ENCODE assay signal across 1 cellular context in the genomic region with DNA sequence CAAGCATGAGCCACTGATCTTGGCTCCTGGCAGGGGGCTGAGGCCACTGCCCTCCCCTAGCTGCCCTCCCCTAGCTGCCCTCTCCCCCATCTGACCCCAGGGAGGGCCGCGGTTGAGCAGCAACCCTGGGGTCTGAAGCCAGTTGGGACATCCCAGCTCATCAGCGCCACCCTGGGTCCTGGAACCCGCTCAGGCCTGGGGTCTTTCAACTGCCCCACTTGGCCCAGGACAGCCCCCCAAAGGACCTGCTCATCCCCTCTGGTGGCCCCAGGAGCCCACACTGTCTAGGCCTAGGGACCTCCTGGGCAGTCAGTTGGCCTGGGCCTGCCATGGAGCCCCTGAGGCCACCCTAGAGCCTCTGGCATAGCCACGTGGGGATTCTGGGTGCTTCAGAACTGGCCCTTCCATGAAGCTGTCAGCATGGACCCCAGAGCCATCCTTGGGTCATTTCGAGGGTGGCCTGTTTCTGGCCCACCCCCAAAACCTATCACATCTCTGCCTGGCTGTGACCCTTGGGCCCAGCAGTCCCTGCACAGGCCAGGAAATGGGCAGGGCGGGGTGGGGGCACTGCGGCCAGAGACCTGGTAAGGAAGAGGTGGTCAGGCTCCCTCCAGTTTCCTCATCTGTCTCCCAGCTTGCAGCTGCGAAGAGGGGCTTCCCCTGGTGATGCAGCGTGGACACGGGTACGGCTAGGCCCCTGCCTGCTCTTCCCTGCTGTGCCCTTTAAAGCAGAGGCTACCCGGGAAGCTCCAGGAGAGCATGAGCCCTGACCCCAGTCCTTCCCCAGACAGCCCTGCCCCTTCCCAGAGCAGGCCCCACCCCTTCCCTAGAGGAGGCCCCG.
TF ChIP-seq lines count a peak whose summit lies in the region.

No MANE protein-coding gene starts in this region.

TF ChIP-seq in K562, 482 proteins besides CTCF, POLR2A, EP300 and RAD21:
- TF ChIP-seq PCBP2 (IDR thresholded peaks at IDR 0.05; ENCODE audit: low read depth, low read length, poor library complexity, severe bottlenecking) (no peak), ETS2 (tag; IDR thresholded peaks at IDR 0.05; ENCODE audit: borderline replicate concordance, poor library complexity, severe bottlenecking) (no peak), XRCC3 (IDR thresholded peaks at IDR 0.05) (no peak), CC2D1A (IDR thresholded peaks at IDR 0.05) (no peak), U2AF2 (optimal IDR thresholded peaks at IDR 0.05; ENCODE audit: low read depth, low read length) (no peak), HIVEP1 (CRISPR knock-in tag; IDR thresholded peaks at IDR 0.05) (no peak), NFE2 (IDR thresholded peaks at IDR 0.05; ENCODE audit: low read depth) (no peak), SAP30 (IDR thresholded peaks at IDR 0.05; ENCODE audit: borderline replicate concordance, insufficient read depth, low read depth, low read length, poor library complexity, severe bottlenecking) (no peak), FIP1L1 (IDR thresholded peaks at IDR 0.05; ENCODE audit: low read depth, low read length, poor library complexity, severe bottlenecking) (no peak), POLR3A (IDR thresholded peaks at IDR 0.05; ENCODE audit: borderline replicate concordance, extremely low read depth, insufficient read depth, insufficient read length) (no peak)
- TF ChIP-seq, protein P1, sequence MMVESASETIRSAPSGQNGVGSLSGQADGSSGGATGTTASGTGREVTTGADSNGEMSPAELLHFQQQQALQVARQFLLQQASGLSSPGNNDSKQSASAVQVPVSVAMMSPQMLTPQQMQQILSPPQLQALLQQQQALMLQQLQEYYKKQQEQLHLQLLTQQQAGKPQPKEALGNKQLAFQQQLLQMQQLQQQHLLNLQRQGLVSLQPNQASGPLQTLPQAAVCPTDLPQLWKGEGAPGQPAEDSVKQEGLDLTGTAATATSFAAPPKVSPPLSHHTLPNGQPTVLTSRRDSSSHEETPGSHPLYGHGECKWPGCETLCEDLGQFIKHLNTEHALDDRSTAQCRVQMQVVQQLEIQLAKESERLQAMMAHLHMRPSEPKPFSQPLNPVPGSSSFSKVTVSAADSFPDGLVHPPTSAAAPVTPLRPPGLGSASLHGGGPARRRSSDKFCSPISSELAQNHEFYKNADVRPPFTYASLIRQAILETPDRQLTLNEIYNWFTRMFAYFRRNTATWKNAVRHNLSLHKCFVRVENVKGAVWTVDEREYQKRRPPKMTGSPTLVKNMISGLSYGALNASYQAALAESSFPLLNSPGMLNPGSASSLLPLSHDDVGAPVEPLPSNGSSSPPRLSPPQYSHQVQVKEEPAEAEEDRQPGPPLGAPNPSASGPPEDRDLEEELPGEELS (CRISPR knock-in tag; IDR thresholded peaks at IDR 0.05; ENCODE audit: borderline replicate concordance): no peak
- TF ChIP-seq, protein P2, sequence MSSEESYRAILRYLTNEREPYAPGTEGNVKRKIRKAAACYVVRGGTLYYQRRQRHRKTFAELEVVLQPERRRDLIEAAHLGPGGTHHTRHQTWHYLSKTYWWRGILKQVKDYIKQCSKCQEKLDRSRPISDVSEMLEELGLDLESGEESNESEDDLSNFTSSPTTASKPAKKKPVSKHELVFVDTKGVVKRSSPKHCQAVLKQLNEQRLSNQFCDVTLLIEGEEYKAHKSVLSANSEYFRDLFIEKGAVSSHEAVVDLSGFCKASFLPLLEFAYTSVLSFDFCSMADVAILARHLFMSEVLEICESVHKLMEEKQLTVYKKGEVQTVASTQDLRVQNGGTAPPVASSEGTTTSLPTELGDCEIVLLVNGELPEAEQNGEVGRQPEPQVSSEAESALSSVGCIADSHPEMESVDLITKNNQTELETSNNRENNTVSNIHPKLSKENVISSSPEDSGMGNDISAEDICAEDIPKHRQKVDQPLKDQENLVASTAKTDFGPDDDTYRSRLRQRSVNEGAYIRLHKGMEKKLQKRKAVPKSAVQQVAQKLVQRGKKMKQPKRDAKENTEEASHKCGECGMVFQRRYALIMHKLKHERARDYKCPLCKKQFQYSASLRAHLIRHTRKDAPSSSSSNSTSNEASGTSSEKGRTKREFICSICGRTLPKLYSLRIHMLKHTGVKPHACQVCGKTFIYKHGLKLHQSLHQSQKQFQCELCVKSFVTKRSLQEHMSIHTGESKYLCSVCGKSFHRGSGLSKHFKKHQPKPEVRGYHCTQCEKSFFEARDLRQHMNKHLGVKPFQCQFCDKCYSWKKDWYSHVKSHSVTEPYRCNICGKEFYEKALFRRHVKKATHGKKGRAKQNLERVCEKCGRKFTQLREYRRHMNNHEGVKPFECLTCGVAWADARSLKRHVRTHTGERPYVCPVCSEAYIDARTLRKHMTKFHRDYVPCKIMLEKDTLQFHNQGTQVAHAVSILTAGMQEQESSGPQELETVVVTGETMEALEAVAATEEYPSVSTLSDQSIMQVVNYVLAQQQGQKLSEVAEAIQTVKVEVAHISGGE (CRISPR knock-in tag; IDR thresholded peaks at IDR 0.05): no peak
- TF ChIP-seq, protein P3, sequence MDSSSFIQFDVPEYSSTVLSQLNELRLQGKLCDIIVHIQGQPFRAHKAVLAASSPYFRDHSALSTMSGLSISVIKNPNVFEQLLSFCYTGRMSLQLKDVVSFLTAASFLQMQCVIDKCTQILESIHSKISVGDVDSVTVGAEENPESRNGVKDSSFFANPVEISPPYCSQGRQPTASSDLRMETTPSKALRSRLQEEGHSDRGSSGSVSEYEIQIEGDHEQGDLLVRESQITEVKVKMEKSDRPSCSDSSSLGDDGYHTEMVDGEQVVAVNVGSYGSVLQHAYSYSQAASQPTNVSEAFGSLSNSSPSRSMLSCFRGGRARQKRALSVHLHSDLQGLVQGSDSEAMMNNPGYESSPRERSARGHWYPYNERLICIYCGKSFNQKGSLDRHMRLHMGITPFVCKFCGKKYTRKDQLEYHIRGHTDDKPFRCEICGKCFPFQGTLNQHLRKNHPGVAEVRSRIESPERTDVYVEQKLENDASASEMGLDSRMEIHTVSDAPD (CRISPR knock-in tag; IDR thresholded peaks at IDR 0.05): no peak
- TF ChIP-seq, protein P4, sequence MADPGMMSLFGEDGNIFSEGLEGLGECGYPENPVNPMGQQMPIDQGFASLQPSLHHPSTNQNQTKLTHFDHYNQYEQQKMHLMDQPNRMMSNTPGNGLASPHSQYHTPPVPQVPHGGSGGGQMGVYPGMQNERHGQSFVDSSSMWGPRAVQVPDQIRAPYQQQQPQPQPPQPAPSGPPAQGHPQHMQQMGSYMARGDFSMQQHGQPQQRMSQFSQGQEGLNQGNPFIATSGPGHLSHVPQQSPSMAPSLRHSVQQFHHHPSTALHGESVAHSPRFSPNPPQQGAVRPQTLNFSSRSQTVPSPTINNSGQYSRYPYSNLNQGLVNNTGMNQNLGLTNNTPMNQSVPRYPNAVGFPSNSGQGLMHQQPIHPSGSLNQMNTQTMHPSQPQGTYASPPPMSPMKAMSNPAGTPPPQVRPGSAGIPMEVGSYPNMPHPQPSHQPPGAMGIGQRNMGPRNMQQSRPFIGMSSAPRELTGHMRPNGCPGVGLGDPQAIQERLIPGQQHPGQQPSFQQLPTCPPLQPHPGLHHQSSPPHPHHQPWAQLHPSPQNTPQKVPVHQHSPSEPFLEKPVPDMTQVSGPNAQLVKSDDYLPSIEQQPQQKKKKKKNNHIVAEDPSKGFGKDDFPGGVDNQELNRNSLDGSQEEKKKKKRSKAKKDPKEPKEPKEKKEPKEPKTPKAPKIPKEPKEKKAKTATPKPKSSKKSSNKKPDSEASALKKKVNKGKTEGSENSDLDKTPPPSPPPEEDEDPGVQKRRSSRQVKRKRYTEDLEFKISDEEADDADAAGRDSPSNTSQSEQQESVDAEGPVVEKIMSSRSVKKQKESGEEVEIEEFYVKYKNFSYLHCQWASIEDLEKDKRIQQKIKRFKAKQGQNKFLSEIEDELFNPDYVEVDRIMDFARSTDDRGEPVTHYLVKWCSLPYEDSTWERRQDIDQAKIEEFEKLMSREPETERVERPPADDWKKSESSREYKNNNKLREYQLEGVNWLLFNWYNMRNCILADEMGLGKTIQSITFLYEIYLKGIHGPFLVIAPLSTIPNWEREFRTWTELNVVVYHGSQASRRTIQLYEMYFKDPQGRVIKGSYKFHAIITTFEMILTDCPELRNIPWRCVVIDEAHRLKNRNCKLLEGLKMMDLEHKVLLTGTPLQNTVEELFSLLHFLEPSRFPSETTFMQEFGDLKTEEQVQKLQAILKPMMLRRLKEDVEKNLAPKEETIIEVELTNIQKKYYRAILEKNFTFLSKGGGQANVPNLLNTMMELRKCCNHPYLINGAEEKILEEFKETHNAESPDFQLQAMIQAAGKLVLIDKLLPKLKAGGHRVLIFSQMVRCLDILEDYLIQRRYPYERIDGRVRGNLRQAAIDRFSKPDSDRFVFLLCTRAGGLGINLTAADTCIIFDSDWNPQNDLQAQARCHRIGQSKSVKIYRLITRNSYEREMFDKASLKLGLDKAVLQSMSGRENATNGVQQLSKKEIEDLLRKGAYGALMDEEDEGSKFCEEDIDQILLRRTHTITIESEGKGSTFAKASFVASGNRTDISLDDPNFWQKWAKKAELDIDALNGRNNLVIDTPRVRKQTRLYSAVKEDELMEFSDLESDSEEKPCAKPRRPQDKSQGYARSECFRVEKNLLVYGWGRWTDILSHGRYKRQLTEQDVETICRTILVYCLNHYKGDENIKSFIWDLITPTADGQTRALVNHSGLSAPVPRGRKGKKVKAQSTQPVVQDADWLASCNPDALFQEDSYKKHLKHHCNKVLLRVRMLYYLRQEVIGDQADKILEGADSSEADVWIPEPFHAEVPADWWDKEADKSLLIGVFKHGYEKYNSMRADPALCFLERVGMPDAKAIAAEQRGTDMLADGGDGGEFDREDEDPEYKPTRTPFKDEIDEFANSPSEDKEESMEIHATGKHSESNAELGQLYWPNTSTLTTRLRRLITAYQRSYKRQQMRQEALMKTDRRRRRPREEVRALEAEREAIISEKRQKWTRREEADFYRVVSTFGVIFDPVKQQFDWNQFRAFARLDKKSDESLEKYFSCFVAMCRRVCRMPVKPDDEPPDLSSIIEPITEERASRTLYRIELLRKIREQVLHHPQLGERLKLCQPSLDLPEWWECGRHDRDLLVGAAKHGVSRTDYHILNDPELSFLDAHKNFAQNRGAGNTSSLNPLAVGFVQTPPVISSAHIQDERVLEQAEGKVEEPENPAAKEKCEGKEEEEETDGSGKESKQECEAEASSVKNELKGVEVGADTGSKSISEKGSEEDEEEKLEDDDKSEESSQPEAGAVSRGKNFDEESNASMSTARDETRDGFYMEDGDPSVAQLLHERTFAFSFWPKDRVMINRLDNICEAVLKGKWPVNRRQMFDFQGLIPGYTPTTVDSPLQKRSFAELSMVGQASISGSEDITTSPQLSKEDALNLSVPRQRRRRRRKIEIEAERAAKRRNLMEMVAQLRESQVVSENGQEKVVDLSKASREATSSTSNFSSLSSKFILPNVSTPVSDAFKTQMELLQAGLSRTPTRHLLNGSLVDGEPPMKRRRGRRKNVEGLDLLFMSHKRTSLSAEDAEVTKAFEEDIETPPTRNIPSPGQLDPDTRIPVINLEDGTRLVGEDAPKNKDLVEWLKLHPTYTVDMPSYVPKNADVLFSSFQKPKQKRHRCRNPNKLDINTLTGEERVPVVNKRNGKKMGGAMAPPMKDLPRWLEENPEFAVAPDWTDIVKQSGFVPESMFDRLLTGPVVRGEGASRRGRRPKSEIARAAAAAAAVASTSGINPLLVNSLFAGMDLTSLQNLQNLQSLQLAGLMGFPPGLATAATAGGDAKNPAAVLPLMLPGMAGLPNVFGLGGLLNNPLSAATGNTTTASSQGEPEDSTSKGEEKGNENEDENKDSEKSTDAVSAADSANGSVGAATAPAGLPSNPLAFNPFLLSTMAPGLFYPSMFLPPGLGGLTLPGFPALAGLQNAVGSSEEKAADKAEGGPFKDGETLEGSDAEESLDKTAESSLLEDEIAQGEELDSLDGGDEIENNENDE (IDR thresholded peaks at IDR 0.05; ENCODE audit: low read depth, low read length): no peak
